ENCODE assay signal across 8 cellular contexts in genomic region chr18:30970201-30970816, GRCh38.
A peak's percentile ranks its signal among the peaks of the same experiment; 100 is the strongest.
DNase-seq lines count a peak whose midpoint lies in the region; ATAC-seq and TF ChIP-seq lines count a peak whose summit lies in the region.

No MANE protein-coding gene starts in this region.

- no peaks in the 10 kb centered on the region for H3K79me2 ChIP-seq in MM.1S (ENCODE audit: low read length)

- no peak for ATAC-seq in HG02623 (IDR thresholded peaks at IDR 0.05; ENCODE audit: unreplicated experiment)
- ATAC-seq in stimulated activated naive CD8-positive, alpha-beta T cell treated with anti-CD3 and anti-CD28 coated beads, Interleukin-15, Interleukin-2, amounts not matched to agents 100 U/mL and 50 U/mL, for 24 hours = no peak
- ATAC-seq in HG03521 (IDR thresholded peaks at IDR 0.05; ENCODE audit: unreplicated experiment) = no peak

- TF ChIP-seq CTCF in MM.1S (IDR thresholded peaks at IDR 0.05; ENCODE audit: low read length) = peak; percentile 48

- H3K9me3 ChIP-seq in MM.1S (replicated peaks; ENCODE audit: insufficient read depth, low read length) = no peaks in the 10 kb centered on the region

- intact Hi-C loops in posterior vena cava (cut with DNase I) = no loop called here

- no peaks in the 10 kb centered on the region for H3K27me3 ChIP-seq in MM.1S (replicated peaks; ENCODE audit: insufficient read depth, low read length)

- DNase-seq in DMS53 (lab: John Stamatoyannopoulos, UW) (peak; percentile 72), MM.1S (peak; percentile 27), SW480 (ENCODE audit: low spot score) (peak; percentile 33), kidney tubule cell (ENCODE audit: low spot score) (peak; percentile 62), posterior vena cava (ENCODE audit: low spot score) (no peak)
- DNase-seq in stimulated activated naive CD8-positive, alpha-beta T cell treated with anti-CD3 and anti-CD28 coated beads, Interleukin-15, Interleukin-2, amounts not matched to agents 100 U/mL and 50 U/mL, for 24 hours = no peak

- H3K9me2 ChIP-seq in MM.1S (replicated peaks; ENCODE audit: insufficient read depth, low read length) = no peaks in the 10 kb centered on the region

- H3F3A ChIP-seq in MM.1S (ENCODE audit: insufficient read depth, low read length) = no peaks in the 10 kb centered on the region

- no peak overlapping the region for H3K27ac ChIP-seq in MM.1S (ENCODE audit: low read length)

- H3K4me1 ChIP-seq in MM.1S (ENCODE audit: low read length) = no peaks in the 10 kb centered on the region

- H3K4me3 ChIP-seq in MM.1S (ENCODE audit: low read length) = no peak overlapping the region

- H3K9ac ChIP-seq in MM.1S (ENCODE audit: low read length) = no peak overlapping the region

- no peak overlapping the region for H3K4me2 ChIP-seq in MM.1S (ENCODE audit: low read depth, low read length)

- H3K36me3 ChIP-seq in MM.1S (replicated peaks; ENCODE audit: insufficient read depth, low read length) = no peaks in the 10 kb centered on the region

- no peaks in the 10 kb centered on the region for H4K20me1 ChIP-seq in MM.1S (ENCODE audit: insufficient read depth, low read length)

- H2AFZ ChIP-seq in MM.1S (ENCODE audit: low read length) = no peak overlapping the region

Comparison
In these comparisons a context has a peak if more than half of its experiments do, and no peak if none do; other contexts are left out.
1. DNase-seq: peak in DMS53 (single experiment), MM.1S (single experiment), SW480 (single experiment) and kidney tubule cell (single experiment); none in stimulated activated naive CD8-positive, alpha-beta T cell treated with anti-CD3 and anti-CD28 coated beads, Interleukin-15, Interleukin-2, amounts not matched to agents 100 U/mL and 50 U/mL, for 24 hours (single experiment) and posterior vena cava (single experiment).